12 cellular contexts compared by ENCODE assay signal in the genomic region with DNA sequence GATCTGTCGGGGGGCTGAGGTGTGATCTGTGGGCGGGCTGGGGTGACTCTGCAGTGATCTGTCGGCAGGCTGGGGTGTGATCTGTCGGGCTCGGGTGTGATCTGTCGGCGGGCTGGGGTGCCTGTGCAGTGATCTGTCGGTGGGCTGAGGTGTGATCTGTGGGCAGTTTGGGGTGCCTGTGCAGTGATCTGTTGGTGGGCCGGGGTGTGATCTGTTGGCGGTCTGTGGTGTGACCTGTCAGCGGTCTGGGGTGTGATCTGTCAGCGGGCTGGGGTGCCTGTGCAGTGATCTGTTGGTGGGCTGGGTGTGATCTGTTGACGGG.
DNase-seq lines count a peak whose midpoint lies in the region; ATAC-seq and TF ChIP-seq lines count a peak whose summit lies in the region.
"Had no signal": no experiment of that assay in that cellular context is flagged by ENCODE, and none has a peak within 500 bp of the region (broad histone marks: within the 10 kb centered on the region; RNA-seq: fewer than 3 reads in every experiment).

No MANE protein-coding gene starts in this region.

- H3K36me3 ChIP-seq in BE2C: peaks cover 5% of the 10 kb centered on the region; the same call in 1 of the 2 replicates
- H3K36me3 ChIP-seq in RWPE2 (ENCODE audit: low read depth): no peaks in the 10 kb centered on the region
- H3K36me3 ChIP-seq in lower lobe of right lung: peaks cover 12% of the 10 kb centered on the region
- peaks cover 0 to 30% (median 11%) of the 10 kb centered on the region in 6 donors for H3K36me3 ChIP-seq in spleen

- DNase-seq in BE2C: peak; percentile 3
- DNase-seq in RWPE2 (ENCODE audit: low spot score): peak; percentile 39
- DNase-seq in lower lobe of right lung: peak; percentile 6
- DNase-seq in spleen: peak; percentile 64
- no peak for DNase-seq in NK-92 (lab: John Stamatoyannopoulos, UW; ENCODE audit: unreplicated experiment)
- no peak for DNase-seq in NCI-H2196 treated with DMSO at 0.1 percent for 48 hours (lab: John Stamatoyannopoulos, UW; ENCODE audit: unreplicated experiment)
- DNase-seq: C1 segment of cervical spinal cord; Caco-2; CD4-positive, CD25-positive, alpha-beta regulatory T cell; HCEC 1CT had no signal

- H3K9me3 ChIP-seq in BE2C (no peaks in the 10 kb centered on the region), RWPE2 (ENCODE audit: severe bottlenecking) (peaks cover 2% of the 10 kb centered on the region), lower lobe of right lung (no peaks in the 10 kb centered on the region), spleen (no peaks in the 10 kb centered on the region)
- H3K9me3 ChIP-seq: Caco-2 had no signal

- intact Hi-C loops in lower lobe of right lung (cut with DNase I): no loop called here
- intact Hi-C loops in spleen (cut with DNase I; ENCODE audit: low total_unique reads): no loop called here

- 92 to 98% (median 96%) methylated on average over 6 to 13 of the region's 13 CpGs for WGBS in spleen, 5 donors

- no peaks in the 10 kb centered on the region for H3K27me3 ChIP-seq in BE2C
- H3K27me3 ChIP-seq in RWPE2 (ENCODE audit: insufficient read depth, poor library complexity, severe bottlenecking): no peaks in the 10 kb centered on the region
- no peaks in the 10 kb centered on the region for H3K27me3 ChIP-seq in lower lobe of right lung (ENCODE audit: low read depth)
- H3K27me3 ChIP-seq in spleen (replicated peaks in 1 of 7): no peaks in the 10 kb centered on the region

- no peak overlapping the region for H3K4me3 ChIP-seq in BE2C (ENCODE audit: low read depth, low read length)
- H3K4me3 ChIP-seq in RWPE2 (ENCODE audit: severe bottlenecking): no peak overlapping the region
- H3K4me3 ChIP-seq in lower lobe of right lung: no peak overlapping the region
- no peak overlapping the region for H3K4me3 ChIP-seq in spleen
- H3K4me3 ChIP-seq: GM23338 had no signal

- TF ChIP-seq CTCF in BE2C (IDR thresholded peaks at IDR 0.05; ENCODE audit: low read depth, low read length) (no peak), RWPE2 (IDR thresholded peaks at IDR 0.05; ENCODE audit: poor library complexity, severe bottlenecking) (no peak), lower lobe of right lung (IDR thresholded peaks at IDR 0.05) (no peak), spleen (IDR thresholded peaks at IDR 0.05 in 8 of 11, conservative IDR thresholded peaks at IDR 0.05 in 3 of 11) (no peak)

- TF ChIP-seq POLR2A in spleen (IDR thresholded peaks at IDR 0.05): no peak

- H3K27ac ChIP-seq in RWPE2 (ENCODE audit: poor library complexity, severe bottlenecking) (no peak overlapping the region), lower lobe of right lung (no peak overlapping the region), spleen (no peak overlapping the region)

- no peak for ATAC-seq in RWPE2 (ENCODE audit: low read depth)
- ATAC-seq in lower lobe of right lung: no peak
- no peak for ATAC-seq in HG02763 (IDR thresholded peaks at IDR 0.05; ENCODE audit: unreplicated experiment)
- ATAC-seq: GM23338 had no signal

- no peaks in the 10 kb centered on the region for H3K4me1 ChIP-seq in BE2C
- peaks cover 2% of the 10 kb centered on the region for H3K4me1 ChIP-seq in RWPE2 (ENCODE audit: insufficient read depth, poor library complexity, severe bottlenecking)
- no peaks in the 10 kb centered on the region for H3K4me1 ChIP-seq in lower lobe of right lung
- peaks cover 0 to 21% (median 10%) of the 10 kb centered on the region in 6 donors for H3K4me1 ChIP-seq in spleen

Comparison
In these comparisons a context has a peak if more than half of its experiments do, and no peak if none do; other contexts are left out.
1. DNase-seq: peak in BE2C (single experiment), RWPE2 (single experiment), lower lobe of right lung (single experiment) and spleen (single experiment); none in NK-92 (single experiment) and NCI-H2196 treated with DMSO at 0.1 percent for 48 hours (single experiment).